ENCODE assay signal across 1 cellular context in genomic region chr16:23901178-23902131, GRCh38.
TF ChIP-seq lines count a peak whose summit lies in the region.

No MANE protein-coding gene starts in this region.

TF ChIP-seq in K562, 482 proteins besides CTCF, POLR2A, EP300 and RAD21 (continued from another document and continues in another):
- TF ChIP-seq EGR1 (conservative IDR thresholded peaks at IDR 0.05) (peak; percentile 87), STAT5A (IDR thresholded peaks at IDR 0.05; ENCODE audit: borderline replicate concordance, low read length) (peak; percentile 92), YBX1 (IDR thresholded peaks at IDR 0.05) (no peak), CEBPZ (IDR thresholded peaks at IDR 0.05; ENCODE audit: borderline replicate concordance, low read depth, low read length) (no peak), SMARCC2 (IDR thresholded peaks at IDR 0.05; ENCODE audit: low read depth) (peak; percentile 96), BHLHE40 (IDR thresholded peaks at IDR 0.05; ENCODE audit: low read length) (peak; percentile 64), ZBTB40 (IDR thresholded peaks at IDR 0.05) (no peak), ZBTB40 (CRISPR knock-in tag; IDR thresholded peaks at IDR 0.05) (no peak), FOS (IDR thresholded peaks at IDR 0.05; ENCODE audit: extremely low read depth, insufficient read length) (no peak), ATF6 (CRISPR knock-in tag; IDR thresholded peaks at IDR 0.05) (no peak), CHD4 (IDR thresholded peaks at IDR 0.05; ENCODE audit: insufficient read depth, insufficient replicate concordance, low read depth, low read length, poor library complexity, severe bottlenecking) (no peak), ZC3H11A (IDR thresholded peaks at IDR 0.05; ENCODE audit: low read depth, low read length) (no peak), ZNF512 (tag; IDR thresholded peaks at IDR 0.05) (no peak), MAZ (CRISPR knock-in tag; conservative IDR thresholded peaks at IDR 0.05 in 1 of 2, IDR thresholded peaks at IDR 0.05 in 1 of 2) (peak; percentile 37 to 88; a peak in 2 of 4 replicates), CREBBP (IDR thresholded peaks at IDR 0.05; ENCODE audit: low read depth, low read length) (no peak), ZZZ3 (IDR thresholded peaks at IDR 0.05) (no peak), PML (IDR thresholded peaks at IDR 0.05; ENCODE audit: low read length) (peak; percentile 96), ZNF696 (CRISPR knock-in tag; conservative IDR thresholded peaks at IDR 0.05) (no peak), ZNF444 (CRISPR knock-in tag; IDR thresholded peaks at IDR 0.05) (no peak), NBN (IDR thresholded peaks at IDR 0.05; ENCODE audit: low read depth) (peak; percentile 94), HMBOX1 (IDR thresholded peaks at IDR 0.05) (peak; percentile 51; the same call in 1 of the 2 replicates), RBBP5 (IDR thresholded peaks at IDR 0.05; ENCODE audit: borderline replicate concordance, insufficient read depth, low read length, poor library complexity, severe bottlenecking) (no peak), ZBTB9 (CRISPR knock-in tag; IDR thresholded peaks at IDR 0.05) (no peak), DMBX1 (CRISPR knock-in tag; IDR thresholded peaks at IDR 0.05; ENCODE audit: borderline replicate concordance) (0 out of 2 replicates have a peak, but pooled peaks have one; percentile 40), HDAC8 (tag; IDR thresholded peaks at IDR 0.05) (no peak; the same call in 1 of the 2 replicates), MEIS2 (IDR thresholded peaks at IDR 0.05; ENCODE audit: partially characterized antibody) (peak; percentile 68), NFRKB (IDR thresholded peaks at IDR 0.05; ENCODE audit: low read depth) (peak; percentile 87), ARID1B (IDR thresholded peaks at IDR 0.05) (peak; percentile 99), HES1 (IDR thresholded peaks at IDR 0.05; ENCODE audit: low read depth) (peak; percentile 64; the same call in 1 of the 2 replicates), ZNF609 (CRISPR knock-in tag; IDR thresholded peaks at IDR 0.05; ENCODE audit: borderline replicate concordance) (no peak), GTF2A2 (tag; IDR thresholded peaks at IDR 0.05) (0 out of 2 replicates have a peak, but pooled peaks have one; percentile 46)
